In genomic region chr3:162165346-162165745, GRCh38 we compare ENCODE assay signal across 1 cellular context.
TF ChIP-seq lines count a peak whose summit lies in the region.

No MANE protein-coding gene starts in this region.

TF ChIP-seq in GM12878, 131 proteins besides CTCF, POLR2A, EP300 and RAD21 (continued from another document):
- TF ChIP-seq REST (IDR thresholded peaks at IDR 0.05; ENCODE audit: low read depth, low read length) (no peak), SIN3A (IDR thresholded peaks at IDR 0.05; ENCODE audit: low read depth, low read length) (no peak), EZH2 (IDR thresholded peaks at IDR 0.05; ENCODE audit: borderline replicate concordance, control insufficient read depth, low read depth, low read length) (no peak), ZNF384 (IDR thresholded peaks at IDR 0.05; ENCODE audit: borderline replicate concordance, low read depth, low read length) (no peak), PBX3 (IDR thresholded peaks at IDR 0.05; ENCODE audit: insufficient replicate concordance, low read depth, low read length) (no peak), MYC (IDR thresholded peaks at IDR 0.05; ENCODE audit: insufficient read depth, insufficient read length, insufficient replicate concordance, low read length, severe bottlenecking) (no peak), CUX1 (IDR thresholded peaks at IDR 0.05; ENCODE audit: insufficient replicate concordance, low read depth, low read length) (no peak), BCL3 (IDR thresholded peaks at IDR 0.05; ENCODE audit: borderline replicate concordance, insufficient read depth, low read depth, low read length, poor library complexity, severe bottlenecking) (no peak), E2F4 (IDR thresholded peaks at IDR 0.05; ENCODE audit: low read depth, low read length) (no peak), JUND (IDR thresholded peaks at IDR 0.05; ENCODE audit: low read depth, low read length) (no peak), YBX1 (IDR thresholded peaks at IDR 0.05) (no peak), STAT1 (conservative IDR thresholded peaks at IDR 0.05) (no peak), SMAD1 (IDR thresholded peaks at IDR 0.05; ENCODE audit: low read depth, partially characterized antibody) (no peak), ELK1 (IDR thresholded peaks at IDR 0.05; ENCODE audit: low read depth, low read length) (no peak)
